8 cellular contexts compared by ENCODE assay signal in the genomic region with DNA sequence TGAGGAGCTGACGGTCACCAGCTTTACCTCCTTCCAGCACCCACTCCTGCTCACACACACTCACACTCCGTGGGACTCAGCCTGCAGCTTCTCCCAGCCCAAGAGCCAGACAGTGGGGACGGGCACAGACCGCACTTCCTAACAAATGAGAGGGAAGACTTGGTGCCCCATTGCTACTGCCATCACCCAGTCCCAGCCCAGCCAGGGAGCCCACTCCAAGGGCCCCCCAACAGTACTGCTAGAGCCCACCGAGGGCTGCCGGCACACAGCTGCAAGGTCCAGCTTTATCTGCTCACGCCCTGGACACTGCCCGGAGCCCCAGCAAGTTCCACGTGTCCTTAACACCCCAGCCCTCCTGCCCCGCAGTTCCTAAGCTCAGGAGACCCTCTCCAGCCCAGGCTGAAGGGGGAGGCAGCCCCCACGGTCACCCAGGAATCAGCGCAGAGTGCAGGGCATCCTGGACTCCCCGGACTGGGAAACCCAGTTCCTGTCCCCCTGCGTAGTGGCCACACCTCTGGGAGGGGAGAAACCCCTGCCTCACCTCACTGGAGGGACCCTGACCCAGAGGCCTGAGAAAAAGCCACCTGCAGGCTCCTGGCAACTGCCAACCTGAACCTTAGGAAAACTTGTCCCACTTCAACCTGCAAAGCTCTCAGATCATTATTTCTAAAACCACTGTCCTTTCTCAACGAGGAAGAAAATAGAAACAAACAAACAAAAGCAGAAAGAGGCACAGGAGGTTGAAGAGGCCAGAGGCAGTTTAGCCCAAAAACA. TPM values are rescaled to one million over a fixed set of nuclear protein-coding genes. Genes with fewer than 3 reads are reported as not detected.
DNase-seq lines count a peak whose midpoint lies in the region; ATAC-seq and TF ChIP-seq lines count a peak whose summit lies in the region.
"Not testable (repeated sequence)": the region's sequence is repeated elsewhere in the genome, so short reads cannot be mapped to it uniquely, and the experiment has no call there.

No MANE protein-coding gene starts in this region.

- peaks cover 43% of the 10 kb centered on the region for H3K4me1 Mint-ChIP-seq in CD4-positive, alpha-beta T cell (ENCODE audit: low read depth)

- peaks cover 30% of the 10 kb centered on the region for H3K79me2 ChIP-seq in KMS-11 (ENCODE audit: insufficient read depth, low read depth)
- not testable (repeated sequence) for H3K79me2 ChIP-seq in parathyroid adenoma

- H3K4me1 ChIP-seq in KMS-11 (ENCODE audit: low read depth, poor library complexity, severe bottlenecking) (peaks cover 11% of the 10 kb centered on the region), esophagus muscularis mucosa (peaks cover 21 to 29% (median 25%) of the 10 kb centered on the region in 4 donors), liver (ENCODE audit: control insufficient read depth in 4 of 4, insufficient read depth in 4 of 4, low read length in 3 of 4) (peaks cover 2 to 24% (median 18%) of the 10 kb centered on the region in 4 donors), tibial artery (peaks cover 0 to 21% (median 16%) of the 10 kb centered on the region in 4 donors)
- not testable (repeated sequence) for H3K4me1 ChIP-seq in parathyroid adenoma

- peak overlapping the region; percentile 70 for H3K27ac Mint-ChIP-seq in CD4-positive, alpha-beta T cell

- H3K27ac ChIP-seq in CD4-positive, alpha-beta T cell (ENCODE audit: low read depth, low read length); KMS-11; liver (ENCODE audit: low read depth in 1 of 2, low read length in 2 of 2); parathyroid adenoma; tibial artery: not testable (repeated sequence)
- H3K27ac ChIP-seq in esophagus muscularis mucosa (replicated peaks in 1 of 4), result peak overlapping the region in 1 of 4 donors; percentile 67

- TF ChIP-seq CTCF in CD4-positive, alpha-beta T cell (IDR thresholded peaks at IDR 0.05); KMS-11 (conservative IDR thresholded peaks at IDR 0.05; ENCODE audit: low read depth, low read length); WI38 (IDR thresholded peaks at IDR 0.05; ENCODE audit: low read depth, low read length); astrocyte of the spinal cord (IDR thresholded peaks at IDR 0.05; ENCODE audit: low read depth, low read length); esophagus muscularis mucosa (IDR thresholded peaks at IDR 0.05); liver (IDR thresholded peaks at IDR 0.05; ENCODE audit: low read depth, low read length, missing input control); parathyroid adenoma (IDR thresholded peaks at IDR 0.05); tibial artery (IDR thresholded peaks at IDR 0.05): not testable (repeated sequence)

- H3K4me3 ChIP-seq in KMS-11 (IDR thresholded peaks at IDR 0.05; ENCODE audit: insufficient read depth, low read depth, low read length), result not testable (repeated sequence)
- H3K4me3 ChIP-seq in WI38 (ENCODE audit: low read depth, low read length) (peak overlapping the region; percentile 68), astrocyte of the spinal cord (ENCODE audit: low read depth, low read length) (peak overlapping the region; percentile 62), esophagus muscularis mucosa (peak overlapping the region; percentile 66 to 95 (median 78)), liver (ENCODE audit: low read depth in 1 of 3, low read length in 3 of 3) (peak overlapping the region; percentile 63 to 87 (median 70)), parathyroid adenoma (ENCODE audit: low read depth, low read length) (peak overlapping the region; percentile 61), tibial artery (peak overlapping the region; percentile 74 to 83)

- H3K9me3 Mint-ChIP-seq in CD4-positive, alpha-beta T cell, result not testable (repeated sequence)

- intact Hi-C loops in CD4-positive, alpha-beta T cell (cut with DNase I, micrococcal nuclease), result loop anchor here in 1 of 2 experiments (5.0 kb wide), 1 partner anchor 355 kb away; a partner anchor contains a TSS
- intact Hi-C loops in esophagus muscularis mucosa (cut with DNase I), result loop anchor here (10.0 kb wide), 2 partner anchors 67 to 237 kb away; a partner anchor contains a TSS
- intact Hi-C loops in tibial artery (cut with DNase I; ENCODE audit: low total_unique reads), result loop anchor here (10.0 kb wide), 2 partner anchors 67 to 357 kb away; a partner anchor contains a TSS

- not testable (repeated sequence) for H3K9me3 ChIP-seq in CD4-positive, alpha-beta T cell (ENCODE audit: control insufficient read depth, low read length); esophagus muscularis mucosa; liver (ENCODE audit: control insufficient read depth in 4 of 4, low read length in 3 of 4); parathyroid adenoma (ENCODE audit: control insufficient read depth, low read length); tibial artery

- TF ChIP-seq RAD21 in liver (IDR thresholded peaks at IDR 0.05), result not testable (repeated sequence)

- 83% methylated on average over 6 of the region's 15 CpGs for WGBS in esophagus muscularis mucosa
- 74% methylated on average over 15 of the region's 15 CpGs for WGBS in liver

- CTCF ChIA-PET in CD4-positive, alpha-beta T cell (lab: Charles Lee), result not testable (repeated sequence)

- not testable (repeated sequence) for H3K36me3 ChIP-seq in KMS-11 (ENCODE audit: insufficient read depth); esophagus muscularis mucosa; liver (ENCODE audit: control insufficient read depth in 4 of 4, insufficient read depth in 3 of 4, low read depth in 1 of 4, low read length in 3 of 4); parathyroid adenoma (ENCODE audit: control insufficient read depth, insufficient read depth, low read length); tibial artery

- H3K9ac ChIP-seq in KMS-11 (peak overlapping the region; percentile 78; the same call in 1 of the 2 replicates), liver (ENCODE audit: low read depth in 1 of 2, low read length in 2 of 2) (peak overlapping the region in 1 of 2 donors; percentile 59)
- not testable (repeated sequence) for H3K9ac ChIP-seq in parathyroid adenoma

- not testable (repeated sequence) for ATAC-seq in CD4-positive, alpha-beta T cell (ENCODE audit: poor library complexity)

- POLR2A ChIA-PET in CD4-positive, alpha-beta T cell (lab: Charles Lee), result not testable (repeated sequence)

- H3K4me2 ChIP-seq in KMS-11 (peak overlapping the region; percentile 90), parathyroid adenoma (ENCODE audit: low read length) (peak overlapping the region; percentile 89)

- H3K27me3 Mint-ChIP-seq in CD4-positive, alpha-beta T cell, result peaks cover 10% of the 10 kb centered on the region

- H2AFZ ChIP-seq in KMS-11 (ENCODE audit: low read depth), result not testable (repeated sequence)
- H2AFZ ChIP-seq in parathyroid adenoma, result peak overlapping the region; percentile 75

- not testable (repeated sequence) for TF ChIP-seq POLR2A in esophagus muscularis mucosa (IDR thresholded peaks at IDR 0.05; ENCODE audit: low read depth)

- not testable (repeated sequence) for H3K27me3 ChIP-seq in CD4-positive, alpha-beta T cell (ENCODE audit: control insufficient read depth, insufficient read depth, low read length); KMS-11 (ENCODE audit: insufficient read depth, low read depth); esophagus muscularis mucosa; liver (ENCODE audit: control insufficient read depth in 4 of 4, insufficient read depth in 4 of 4, low read length in 3 of 4); parathyroid adenoma (ENCODE audit: control insufficient read depth, insufficient read depth, low read length); tibial artery

- TF ChIP-seq EP300 in esophagus muscularis mucosa (IDR thresholded peaks at IDR 0.05), result not testable (repeated sequence)

- not testable (repeated sequence) for DNase-seq in CD4-positive, alpha-beta T cell; astrocyte of the spinal cord (ENCODE audit: low read depth, low spot score); esophagus muscularis mucosa (ENCODE audit: extremely low spot score); tibial artery

- in situ Hi-C loops in astrocyte of the spinal cord (cut with HindIII; ENCODE audit: low sequenced_read_pairs), result not testable (repeated sequence)

- H3K36me3 Mint-ChIP-seq in CD4-positive, alpha-beta T cell (ENCODE audit: low read depth), result peaks cover 12% of the 10 kb centered on the region

- H3K4me3 Mint-ChIP-seq in CD4-positive, alpha-beta T cell, result peak overlapping the region; percentile 89

- H4K20me1 ChIP-seq in KMS-11 (ENCODE audit: insufficient read depth), result not testable (repeated sequence)

RNA-seq across cellular contexts. Expression of a gene that starts 1.6 kb away (rescaled TPM):
- 100 to 1,000 TPM; 244 to 247 TPM for total RNA-seq in CD4-positive, alpha-beta T cell
- 10 to 100 TPM; 20.3 to 70.2 (median 42.4) TPM for total RNA-seq in esophagus muscularis mucosa
- 10 to 100 TPM in 1 of 2 donors, 1 to 10 TPM in 1; 9.4 to 71.0 TPM for total RNA-seq in liver
- 10 to 100 TPM in 1 of 2 donors, 1 to 10 TPM in 1; 8.4 to 36.3 TPM for polyA plus RNA-seq in liver
